8 cellular contexts compared by ENCODE assay signal in the genomic region with DNA sequence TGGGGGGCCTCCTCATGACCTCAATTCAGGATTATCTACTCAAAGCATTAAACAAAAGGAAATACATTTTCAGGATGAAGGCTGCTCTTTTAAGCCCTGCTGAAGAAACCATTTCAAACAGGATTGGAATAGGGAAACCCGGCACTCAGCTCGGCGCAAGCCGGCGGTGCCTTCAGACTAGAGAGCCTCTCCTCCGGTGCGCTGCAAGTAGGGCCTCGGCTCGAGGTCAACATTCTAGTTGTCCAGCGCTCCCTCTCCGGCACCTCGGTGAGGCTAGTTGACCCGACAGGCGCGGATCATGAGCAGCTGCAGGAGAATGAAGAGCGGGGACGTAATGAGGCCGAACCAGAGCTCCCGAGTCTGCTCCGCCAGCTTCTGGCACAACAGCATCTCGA. TPM values are rescaled to one million over a fixed set of nuclear protein-coding genes. Genes with fewer than 3 reads are reported as not detected.
DNase-seq lines count a peak whose midpoint lies in the region; ATAC-seq, FAIRE-seq and TF ChIP-seq lines count a peak whose summit lies in the region.

No MANE protein-coding gene starts in this region.

- peaks cover 35% of the 10 kb centered on the region for H3K4me1 ChIP-seq in CD8-positive, alpha-beta T cell (ENCODE audit: insufficient read depth, low read length)
- H3K4me1 ChIP-seq in Panc1 (ENCODE audit: control insufficient read depth, insufficient read depth, low read length) (peaks cover 22% of the 10 kb centered on the region), pancreas (peaks cover 19 to 38% (median 22%) of the 10 kb centered on the region in 3 donors)

- peak overlapping the region; percentile 90 for H3K27ac ChIP-seq in CD8-positive, alpha-beta T cell (ENCODE audit: low read depth, low read length)
- H3K27ac ChIP-seq in Panc1 (ENCODE audit: low read length), result peak overlapping the region; percentile 78
- H3K27ac ChIP-seq in pancreas, result peak overlapping the region; percentile 74 to 88 (median 81)

- no peaks in the 10 kb centered on the region for H3K27me3 ChIP-seq in CD8-positive, alpha-beta T cell (ENCODE audit: insufficient read depth, low read length)
- no peaks in the 10 kb centered on the region for H3K27me3 ChIP-seq in Panc1 (ENCODE audit: control insufficient read depth, insufficient read depth, low read length)
- H3K27me3 ChIP-seq in pancreas, result no peaks in the 10 kb centered on the region

- ATAC-seq in CD8-positive, alpha-beta T cell, result no peak
- ATAC-seq in Panc1 (no peak), pancreas (no peak), HG03520 (IDR thresholded peaks at IDR 0.05; ENCODE audit: unreplicated experiment) (no peak)

- no peaks in the 10 kb centered on the region for H3K27me3 Mint-ChIP-seq in CD8-positive, alpha-beta T cell (ENCODE audit: low read depth)

- no TSS peak for BruUV-seq in Panc1 (replicated peaks; lab: Mats Ljungman, UMichigan)

- intact Hi-C loops in CD8-positive, alpha-beta T cell (cut with DNase I, micrococcal nuclease), result loop anchor here (1.0 kb wide), 2 partner anchors 16 to 19 kb away; a partner anchor contains a TSS
- intact Hi-C loops in Panc1 (cut with micrococcal nuclease; ENCODE audit: unreplicated experiment) (no loop called here), pancreas (cut with DNase I) (no loop called here), posterior cingulate gyrus (cut with DNase I) (loop anchor here (1.0 kb wide), 1 partner anchor 16 kb away; a partner anchor contains a TSS)

- no peak for FAIRE-seq in pancreas (lab: Jason Lieb, UNC)

- no peaks in the 10 kb centered on the region for H3K9me3 Mint-ChIP-seq in CD8-positive, alpha-beta T cell

- no peaks in the 10 kb centered on the region for H3K36me3 ChIP-seq in CD8-positive, alpha-beta T cell (ENCODE audit: insufficient read depth, low read length)
- H3K36me3 ChIP-seq in Panc1 (ENCODE audit: control insufficient read depth, insufficient read depth, low read length) (peaks cover 2% of the 10 kb centered on the region; the same call in 1 of the 2 replicates), pancreas (no peaks in the 10 kb centered on the region)

- DNase-seq in CD8-positive, alpha-beta T cell, result no peak
- DNase-seq in Panc1 (ENCODE audit: low read depth, low spot score), result no peak
- no peak for DNase-seq in epithelial cell of proximal tubule (ENCODE audit: low read depth)
- DNase-seq in pancreas, result peak in 2 of 6 donors; percentile 37 to 55
- DNase-seq in NCI-H82 (lab: John Stamatoyannopoulos, UW), result no peak
- no peak for DNase-seq in AML-193 (lab: John Stamatoyannopoulos, UW)
- no peak for DNase-seq in posterior cingulate gyrus

- peak overlapping the region; percentile 93 for H3K4me3 Mint-ChIP-seq in CD8-positive, alpha-beta T cell

- POLR2A ChIA-PET in CD8-positive, alpha-beta T cell (lab: Charles Lee), result interaction anchor here (1.4 to 3.6 kb wide), 3 partner anchors 16 to 36 kb away, joined by 8 to 16 read pairs (median 10); a partner anchor contains a TSS
- POLR2A ChIA-PET in Panc1 (lab: Charles Lee), result no interaction called here

- in situ Hi-C loops in Panc1 (cut with HindIII; ENCODE audit: low pct_unique_long_range_greater_than_20kb, low sequenced_read_pairs), result no loop called here

- CTCF ChIA-PET in CD8-positive, alpha-beta T cell (lab: Charles Lee), result interaction anchor here (0.6 to 1.3 kb wide), 5 partner anchors 13 to 32 kb away, joined by 3 to 4 read pairs (median 4); a partner anchor contains a TSS
- CTCF ChIA-PET in Panc1 (lab: Charles Lee), result no interaction called here

- H3K4me1 Mint-ChIP-seq in CD8-positive, alpha-beta T cell (ENCODE audit: low read depth), result peaks cover 48% of the 10 kb centered on the region

- H3K27ac Mint-ChIP-seq in CD8-positive, alpha-beta T cell, result peak overlapping the region; percentile 94

- H3K36me3 Mint-ChIP-seq in CD8-positive, alpha-beta T cell, result peaks cover 14% of the 10 kb centered on the region

- 5 to 7% methylated on average over 21 of the region's 21 CpGs for WGBS in pancreas, 2 donors

- no peaks in the 10 kb centered on the region for H3K9me3 ChIP-seq in CD8-positive, alpha-beta T cell (ENCODE audit: low read length)
- H3K9me3 ChIP-seq in Panc1 (ENCODE audit: control insufficient read depth, insufficient read depth, low read depth, low read length), result no peaks in the 10 kb centered on the region
- no peaks in the 10 kb centered on the region for H3K9me3 ChIP-seq in pancreas

- no peak for TF ChIP-seq CTCF in CD8-positive, alpha-beta T cell (IDR thresholded peaks at IDR 0.05)
- no peak for TF ChIP-seq CTCF in Panc1 (IDR thresholded peaks at IDR 0.05)
- no peak for TF ChIP-seq CTCF in epithelial cell of proximal tubule (conservative IDR thresholded peaks at IDR 0.05; ENCODE audit: low read depth, low read length)
- no peak for TF ChIP-seq CTCF in pancreas (IDR thresholded peaks at IDR 0.05)

- peak overlapping the region; percentile 94 for H3K4me3 ChIP-seq in CD8-positive, alpha-beta T cell (ENCODE audit: low read depth, low read length)
- peak overlapping the region; percentile 84 to 90 for H3K4me3 ChIP-seq in Panc1 (ENCODE audit: low read depth in 2 of 2, low read length in 2 of 2)
- peak overlapping the region; percentile 97 for H3K4me3 ChIP-seq in epithelial cell of proximal tubule (ENCODE audit: low read depth, low read length)
- peak overlapping the region; percentile 65 to 97 (median 88) for H3K4me3 ChIP-seq in pancreas

RNA-seq across cellular contexts. Expression of a gene that starts 0.7 kb away (rescaled TPM):
- total RNA-seq in CD8-positive, alpha-beta T cell, result 10 to 100 TPM; 21.4 to 22.6 TPM
- total RNA-seq in Panc1 (2021; ENCODE audit: unreplicated experiment) (25.4 TPM), epithelial cell of proximal tubule (39.4 and 44.9 TPM in 2 replicates), pancreas (10 to 100 TPM in 5 of 6 donors, 1 to 10 TPM in 1; 9.7 to 19.0 (median 13.1) TPM)
- 24.8 TPM for polyA plus RNA-seq in Panc1 (2012; ENCODE audit: insufficient read length)
- polyA plus RNA-seq in pancreas, result 10 to 100 TPM; 16.9 to 22.8 TPM

RNA-seq across cellular contexts. Expression of a gene that starts 0.8 kb away (rescaled TPM):
- 10 to 100 TPM; 18.6 to 23.1 TPM for total RNA-seq in CD8-positive, alpha-beta T cell
- total RNA-seq in Panc1 (2021; ENCODE audit: unreplicated experiment) (15.6 TPM), epithelial cell of proximal tubule (22.0 and 26.9 TPM in 2 replicates), pancreas (10 to 100 TPM in 1 of 6 donors, 1 to 10 TPM in 5; 4.6 to 12.9 (median 6.5) TPM)
- polyA plus RNA-seq in Panc1 (2012; ENCODE audit: insufficient read length), result 13.7 TPM
- 10 to 100 TPM in 1 of 2 donors, 1 to 10 TPM in 1; 9.7 to 25.4 TPM for polyA plus RNA-seq in pancreas

RNA-seq across cellular contexts. Expression of a gene that starts 4.2 kb away (rescaled TPM):
- 1 to 10 TPM; 4.1 to 4.4 TPM for total RNA-seq in CD8-positive, alpha-beta T cell
- total RNA-seq in Panc1 (2021; ENCODE audit: unreplicated experiment), result 21.7 TPM
- 16.1 TPM for polyA plus RNA-seq in Panc1 (2012; ENCODE audit: insufficient read length)
- total RNA-seq in epithelial cell of proximal tubule, result 10.5 and 13.5 TPM in 2 replicates
- 100 to 1,000 TPM in 1 of 6 donors, 10 to 100 TPM in 5; 50.3 to 110 (median 74.8) TPM for total RNA-seq in pancreas
- 10 to 100 TPM; 48.7 to 66.5 TPM for polyA plus RNA-seq in pancreas

RNA-seq across cellular contexts. Expression of a gene that starts 16.3 kb away (rescaled TPM):
- total RNA-seq in CD8-positive, alpha-beta T cell, result 10 to 100 TPM; 28.8 to 29.6 TPM
- total RNA-seq in Panc1 (2021; ENCODE audit: unreplicated experiment) (86.9 TPM), epithelial cell of proximal tubule (139 and 185 TPM in 2 replicates), pancreas (10 to 100 TPM; 30.8 to 45.2 (median 38.3) TPM)
- polyA plus RNA-seq in Panc1 (2012; ENCODE audit: insufficient read length), result 159 TPM
- 10 to 100 TPM; 67.4 to 81.0 TPM for polyA plus RNA-seq in pancreas

RNA-seq across cellular contexts. Expression of a gene that starts 16.4 kb away (rescaled TPM):
- 100 to 1,000 TPM; 166 to 171 TPM for total RNA-seq in CD8-positive, alpha-beta T cell
- total RNA-seq in Panc1 (2021; ENCODE audit: unreplicated experiment) (46.0 TPM), epithelial cell of proximal tubule (16.7 TPM in 2 replicates), pancreas (10 to 100 TPM; 22.2 to 39.4 (median 31.5) TPM)
- 48.2 TPM for polyA plus RNA-seq in Panc1 (2012; ENCODE audit: insufficient read length)
- 100 to 1,000 TPM in 1 of 2 donors, 10 to 100 TPM in 1; 99.9 to 122 TPM for polyA plus RNA-seq in pancreas

Comparison
In these comparisons a context has a peak if more than half of its experiments do, and no peak if none do; other contexts are left out.
1. intact Hi-C loops: an anchor here in CD8-positive, alpha-beta T cell (1.0 kb wide) and posterior cingulate gyrus (1.0 kb wide); none called in Panc1 and pancreas.